Comparison of ENCODE assay signal across 15 cellular contexts in the genomic region with DNA sequence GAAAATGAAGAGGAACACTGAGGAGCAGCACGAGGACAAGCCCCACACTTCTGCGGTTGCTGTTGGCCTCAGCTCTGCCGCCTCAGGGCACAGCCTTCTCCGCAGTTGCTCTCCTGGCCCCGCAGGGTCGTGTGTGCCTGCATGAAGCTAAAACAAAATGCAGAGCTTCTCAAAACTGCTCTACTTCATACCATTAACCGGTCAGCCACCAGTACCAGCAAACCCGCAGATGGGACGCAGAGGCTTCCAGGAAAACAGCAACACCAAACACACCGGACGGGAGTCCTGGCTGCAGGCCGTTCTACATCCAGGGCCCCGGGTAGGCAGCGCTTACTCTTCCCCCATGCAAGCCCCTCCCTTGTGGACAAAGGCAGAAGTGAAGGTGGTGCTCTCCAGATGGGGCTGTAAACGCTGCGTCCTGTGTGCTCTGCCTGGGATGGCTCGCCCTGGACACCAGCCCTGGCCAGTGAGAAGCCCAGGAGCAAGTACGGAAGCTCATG. TPM values are rescaled to one million over a fixed set of nuclear protein-coding genes. Genes with fewer than 3 reads are reported as not detected.
DNase-seq lines count a peak whose midpoint lies in the region; ATAC-seq and TF ChIP-seq lines count a peak whose summit lies in the region.
"Had no signal": no experiment of that assay in that cellular context is flagged by ENCODE, and none has a peak within 500 bp of the region (broad histone marks: within the 10 kb centered on the region; RNA-seq: fewer than 3 reads in every experiment).

No MANE protein-coding gene starts in this region.

- intact Hi-C loops in activated naive CD4-positive, alpha-beta T cell treated with anti-CD3 and anti-CD28 coated beads for 36 hours (cut with micrococcal nuclease), result loop anchor here (1.0 to 2.0 kb wide), 3 partner anchors 86 to 170 kb away; no protein-coding TSS in a partner anchor

- peak overlapping the region; percentile 55 for H3K27ac Mint-ChIP-seq in activated naive CD4-positive, alpha-beta T cell treated with anti-CD3 and anti-CD28 coated beads, Interleukin-2, amount 50 U/mL, for 24 hours
- H3K27ac Mint-ChIP-seq in activated naive CD4-positive, alpha-beta T cell treated with anti-CD3 and anti-CD28 coated beads for 36 hours, result no peak overlapping the region
- H3K27ac Mint-ChIP-seq in stimulated activated effector memory CD8-positive, alpha-beta T cell treated with anti-CD3 and anti-CD28 coated beads, Interleukin-12 subunit alpha, Interleukin-12 subunit beta, amount 100 ng/mL, for 72 hours, result peak overlapping the region; percentile 81

- DNase-seq in activated naive CD4-positive, alpha-beta T cell treated with anti-CD3 and anti-CD28 coated beads for 36 hours, result no peak
- DNase-seq in NAMALWA (ENCODE audit: low spot score) (peak; percentile 59), fibroblast of pulmonary artery (ENCODE audit: low read depth) (peak; percentile 16), kidney glomerular epithelial cell (lab: John Stamatoyannopoulos, UW) (no peak)
- DNase-seq in stimulated activated effector memory CD8-positive, alpha-beta T cell treated with anti-CD3 and anti-CD28 coated beads, Interleukin-12 subunit alpha, Interleukin-12 subunit beta, amount 100 ng/mL, for 72 hours (ENCODE audit: low spot score in 2 of 2), result no peak
- DNase-seq: activated CD4-positive, alpha-beta T cell treated with anti-CD3 and anti-CD28 coated beads for 1 hour; activated naive CD8-positive, alpha-beta T cell treated with anti-CD3 and anti-CD28 coated beads, Interleukin-2, amount 50 U/mL, for 24 hours; effector CD4-positive, alpha-beta T cell; NCI-H1694 treated with DMSO at 0.1 percent for 48 hours had no signal

- H3K9me3 Mint-ChIP-seq in activated naive CD4-positive, alpha-beta T cell treated with anti-CD3 and anti-CD28 coated beads, Interleukin-2, amount 50 U/mL, for 24 hours, result no peaks in the 10 kb centered on the region
- no peaks in the 10 kb centered on the region for H3K9me3 Mint-ChIP-seq in activated naive CD4-positive, alpha-beta T cell treated with anti-CD3 and anti-CD28 coated beads for 36 hours
- no peaks in the 10 kb centered on the region for H3K9me3 Mint-ChIP-seq in stimulated activated effector memory CD8-positive, alpha-beta T cell treated with anti-CD3 and anti-CD28 coated beads, Interleukin-12 subunit alpha, Interleukin-12 subunit beta, amount 100 ng/mL, for 72 hours
- H3K9me3 Mint-ChIP-seq: activated naive CD8-positive, alpha-beta T cell treated with anti-CD3 and anti-CD28 coated beads, Interleukin-2, amount 50 U/mL, for 24 hours had no signal

- ATAC-seq in stimulated activated effector memory CD8-positive, alpha-beta T cell treated with anti-CD3 and anti-CD28 coated beads, Interleukin-12 subunit alpha, Interleukin-12 subunit beta, amount 100 ng/mL, for 72 hours, result no peak
- ATAC-seq in GM19463 (IDR thresholded peaks at IDR 0.05; ENCODE audit: unreplicated experiment) (no peak), GM18519 (IDR thresholded peaks at IDR 0.05; ENCODE audit: low FRiP score, unreplicated experiment) (no peak)

- H3K4me3 Mint-ChIP-seq in activated naive CD4-positive, alpha-beta T cell treated with anti-CD3 and anti-CD28 coated beads, Interleukin-2, amount 50 U/mL, for 24 hours, result no peak overlapping the region
- no peak overlapping the region for H3K4me3 Mint-ChIP-seq in activated naive CD4-positive, alpha-beta T cell treated with anti-CD3 and anti-CD28 coated beads for 36 hours
- peak overlapping the region; percentile 35 for H3K4me3 Mint-ChIP-seq in stimulated activated effector memory CD8-positive, alpha-beta T cell treated with anti-CD3 and anti-CD28 coated beads, Interleukin-12 subunit alpha, Interleukin-12 subunit beta, amount 100 ng/mL, for 72 hours
- H3K4me3 Mint-ChIP-seq: activated naive CD8-positive, alpha-beta T cell treated with anti-CD3 and anti-CD28 coated beads, Interleukin-2, amount 50 U/mL, for 24 hours had no signal

- CTCF ChIA-PET in activated naive CD4-positive, alpha-beta T cell treated with anti-CD3 and anti-CD28 coated beads for 36 hours (lab: Charles Lee), result interaction anchor here (0.6 to 4.4 kb wide), 25 partner anchors 11 to 249 kb away, joined by 3 to 43 read pairs (median 4); a partner anchor contains a TSS

- no peaks in the 10 kb centered on the region for H3K27me3 Mint-ChIP-seq in activated naive CD4-positive, alpha-beta T cell treated with anti-CD3 and anti-CD28 coated beads, Interleukin-2, amount 50 U/mL, for 24 hours
- no peaks in the 10 kb centered on the region for H3K27me3 Mint-ChIP-seq in activated naive CD4-positive, alpha-beta T cell treated with anti-CD3 and anti-CD28 coated beads for 36 hours (ENCODE audit: low read depth)

- H3K36me3 Mint-ChIP-seq in activated naive CD4-positive, alpha-beta T cell treated with anti-CD3 and anti-CD28 coated beads, Interleukin-2, amount 50 U/mL, for 24 hours, result no peaks in the 10 kb centered on the region
- no peaks in the 10 kb centered on the region for H3K36me3 Mint-ChIP-seq in activated naive CD4-positive, alpha-beta T cell treated with anti-CD3 and anti-CD28 coated beads for 36 hours (ENCODE audit: low read depth)
- H3K36me3 Mint-ChIP-seq in stimulated activated effector memory CD8-positive, alpha-beta T cell treated with anti-CD3 and anti-CD28 coated beads, Interleukin-12 subunit alpha, Interleukin-12 subunit beta, amount 100 ng/mL, for 72 hours, result peaks cover 20% of the 10 kb centered on the region

- H3K4me1 Mint-ChIP-seq in activated naive CD4-positive, alpha-beta T cell treated with anti-CD3 and anti-CD28 coated beads, Interleukin-2, amount 50 U/mL, for 24 hours, result no peaks in the 10 kb centered on the region
- H3K4me1 Mint-ChIP-seq in activated naive CD4-positive, alpha-beta T cell treated with anti-CD3 and anti-CD28 coated beads for 36 hours (ENCODE audit: low read depth), result no peaks in the 10 kb centered on the region
- peaks cover 15% of the 10 kb centered on the region for H3K4me1 Mint-ChIP-seq in stimulated activated effector memory CD8-positive, alpha-beta T cell treated with anti-CD3 and anti-CD28 coated beads, Interleukin-12 subunit alpha, Interleukin-12 subunit beta, amount 100 ng/mL, for 72 hours
- H3K4me1 Mint-ChIP-seq: CD14-positive monocyte had no signal

- no peak overlapping the region for H3K4me3 ChIP-seq in fibroblast of pulmonary artery (replicated peaks; ENCODE audit: low read depth, low read length)

- no peak for TF ChIP-seq CTCF in fibroblast of pulmonary artery (IDR thresholded peaks at IDR 0.05; ENCODE audit: low read length, missing control alignments)

RNA-seq across cellular contexts. Expression of a gene that starts 7.1 kb away (rescaled TPM):
- 10 to 100 TPM; 14.9 to 18.6 TPM for total RNA-seq in activated naive CD4-positive, alpha-beta T cell treated with anti-CD3 and anti-CD28 coated beads for 36 hours

RNA-seq across cellular contexts. Expression of a gene that starts 48.9 kb away (rescaled TPM):
- not detected for total RNA-seq in activated naive CD4-positive, alpha-beta T cell treated with anti-CD3 and anti-CD28 coated beads for 36 hours
- total RNA-seq: heart left ventricle, mononuclear cell had no signal

RNA-seq across cellular contexts. Expression of a gene that starts 50.6 kb away (rescaled TPM):
- not detected for total RNA-seq in activated naive CD4-positive, alpha-beta T cell treated with anti-CD3 and anti-CD28 coated beads for 36 hours

Comparison
In these comparisons a context has a peak if more than half of its experiments do, and no peak if none do; other contexts are left out.
1. DNase-seq: peak in NAMALWA (single experiment) and fibroblast of pulmonary artery (single experiment); none in activated naive CD4-positive, alpha-beta T cell treated with anti-CD3 and anti-CD28 coated beads for 36 hours (single experiment), stimulated activated effector memory CD8-positive, alpha-beta T cell treated with anti-CD3 and anti-CD28 coated beads, Interleukin-12 subunit alpha, Interleukin-12 subunit beta, amount 100 ng/mL, for 72 hours (0 of 2) and kidney glomerular epithelial cell (single experiment).